Comparison of ENCODE assay signal across 11 cellular contexts in genomic region chr18:10464161-10464648, GRCh38. TPM values are rescaled to one million over a fixed set of nuclear protein-coding genes. Genes with fewer than 3 reads are reported as not detected.
DNase-seq lines count a peak whose midpoint lies in the region; ATAC-seq and TF ChIP-seq lines count a peak whose summit lies in the region.
"Not testable (repeated sequence)": the region's sequence is repeated elsewhere in the genome, so short reads cannot be mapped to it uniquely, and the experiment has no call there.
"Had no signal": no experiment of that assay in that cellular context is flagged by ENCODE, and none has a peak within 500 bp of the region (broad histone marks: within the 10 kb centered on the region; RNA-seq: fewer than 3 reads in every experiment).

No MANE protein-coding gene starts in this region.

- peaks cover 56% of the 10 kb centered on the region for H3K36me3 ChIP-seq in A673 (ENCODE audit: insufficient read depth, low read length, poor library complexity, severe bottlenecking)

- H3K27ac ChIP-seq in A673 (ENCODE audit: low read depth, low read length, poor library complexity, severe bottlenecking) = peak overlapping the region; percentile 100

- ATAC-seq in stimulated activated naive B cell treated with anti-CD40 and anti-IgM and Interleukin-4, amounts not matched to agents 10 μg/mL and 1 μg/mL and 100 μg/mL, for 72 hours (replicated peaks) = not testable (repeated sequence)

- H3K4me3 Mint-ChIP-seq in glutamatergic neuron (ENCODE audit: unreplicated experiment) (peak overlapping the region; percentile 14), type B pancreatic cell (peak overlapping the region; percentile 29)
- not testable (repeated sequence) for H3K4me3 Mint-ChIP-seq in nephron progenitor cell; stimulated activated naive B cell treated with anti-CD40 and anti-IgM and Interleukin-4, amounts not matched to agents 10 μg/mL and 1 μg/mL and 100 μg/mL, for 72 hours

- not testable (repeated sequence) for H3K9me3 Mint-ChIP-seq in glutamatergic neuron (ENCODE audit: unreplicated experiment); nephron progenitor cell; stimulated activated naive B cell treated with anti-CD40 and anti-IgM and Interleukin-4, amounts not matched to agents 10 μg/mL and 1 μg/mL and 100 μg/mL, for 72 hours
- peaks cover 11% of the 10 kb centered on the region for H3K9me3 Mint-ChIP-seq in type B pancreatic cell

- not testable (repeated sequence) for H3K9me3 ChIP-seq in A673 (ENCODE audit: low read depth, low read length, poor library complexity, severe bottlenecking)

- intact Hi-C loops in A673 (cut with micrococcal nuclease; ENCODE audit: unreplicated experiment) = loop anchor here (1.0 kb wide), 1 partner anchor 11 kb away; no protein-coding TSS in a partner anchor

- TF ChIP-seq CTCF in A673 (conservative IDR thresholded peaks at IDR 0.05; ENCODE audit: low read depth, low read length); glutamatergic neuron (IDR thresholded peaks at IDR 0.05; ENCODE audit: partially characterized antibody, unreplicated experiment); nephron progenitor cell (IDR thresholded peaks at IDR 0.05); type B pancreatic cell (conservative IDR thresholded peaks at IDR 0.05): not testable (repeated sequence)

- POLR2A ChIA-PET in A673 (lab: Charles Lee; ENCODE audit: low non-redundant PET) = interaction anchor here (0.5 to 1.4 kb wide), 3 partner anchors 11 to 410 kb away, joined by 3 read pairs; no protein-coding TSS in a partner anchor

- not testable (repeated sequence) for H3K27ac Mint-ChIP-seq in glutamatergic neuron (ENCODE audit: unreplicated experiment); type B pancreatic cell
- H3K27ac Mint-ChIP-seq in nephron progenitor cell = peak overlapping the region; percentile 89
- H3K27ac Mint-ChIP-seq in stimulated activated naive B cell treated with anti-CD40 and anti-IgM and Interleukin-4, amounts not matched to agents 10 μg/mL and 1 μg/mL and 100 μg/mL, for 72 hours = peak overlapping the region; percentile 20

- H3K4me1 Mint-ChIP-seq in glutamatergic neuron (ENCODE audit: low read depth, unreplicated experiment) (peaks cover 52% of the 10 kb centered on the region), nephron progenitor cell (peaks cover 64% of the 10 kb centered on the region), type B pancreatic cell (ENCODE audit: unreplicated experiment) (peaks cover 29% of the 10 kb centered on the region)
- peaks cover 4 to 19% of the 10 kb centered on the region in 2 donors for H3K4me1 Mint-ChIP-seq in stimulated activated naive B cell treated with anti-CD40 and anti-IgM and Interleukin-4, amounts not matched to agents 10 μg/mL and 1 μg/mL and 100 μg/mL, for 72 hours

- not testable (repeated sequence) for H3K36me3 Mint-ChIP-seq in glutamatergic neuron (ENCODE audit: unreplicated experiment); stimulated activated naive B cell treated with anti-CD40 and anti-IgM and Interleukin-4, amounts not matched to agents 10 μg/mL and 1 μg/mL and 100 μg/mL, for 72 hours
- peaks cover 17% of the 10 kb centered on the region for H3K36me3 Mint-ChIP-seq in nephron progenitor cell (ENCODE audit: low read depth)
- peaks cover 44% of the 10 kb centered on the region for H3K36me3 Mint-ChIP-seq in type B pancreatic cell

- BruUV-seq in A673 (replicated peaks; lab: Mats Ljungman, UMichigan) = not testable (repeated sequence)

- CTCF ChIA-PET in A673 (lab: Charles Lee) = not testable (repeated sequence)

- not testable (repeated sequence) for H3K27me3 ChIP-seq in A673 (replicated peaks; ENCODE audit: insufficient read depth, low read depth, low read length, poor library complexity)

- not testable (repeated sequence) for H3K4me3 ChIP-seq in A673 (ENCODE audit: low read depth, low read length, poor library complexity, severe bottlenecking)

- not testable (repeated sequence) for H3K27me3 Mint-ChIP-seq in glutamatergic neuron (ENCODE audit: unreplicated experiment); nephron progenitor cell (ENCODE audit: low read depth, poor library complexity); stimulated activated naive B cell treated with anti-CD40 and anti-IgM and Interleukin-4, amounts not matched to agents 10 μg/mL and 1 μg/mL and 100 μg/mL, for 72 hours; type B pancreatic cell

- not testable (repeated sequence) for DNase-seq in A673 (ENCODE audit: low spot score); glutamatergic neuron; nephron progenitor cell; stimulated activated naive B cell treated with anti-CD40 and anti-IgM and Interleukin-4, amounts not matched to agents 10 μg/mL and 1 μg/mL and 100 μg/mL, for 72 hours; type B pancreatic cell (ENCODE audit: extremely low spot score, unreplicated experiment)
- DNase-seq in COLO829 (ENCODE audit: low spot score) (peak; percentile 41), SW480 (ENCODE audit: low spot score) (peak; percentile 70)

- peaks cover 91% of the 10 kb centered on the region for H3K4me1 ChIP-seq in A673 (ENCODE audit: insufficient read depth, low read length, poor library complexity, severe bottlenecking)

RNA-seq across cellular contexts. Expression of gene APCDD1, which starts 9.8 kb away (rescaled TPM):
- total RNA-seq in A673 (2021) (333 and 355 TPM in 2 replicates), glutamatergic neuron (ENCODE audit: unreplicated experiment) (171 TPM), type B pancreatic cell (ENCODE audit: low replicate concordance) (110 and 139 TPM in 2 replicates)
- total RNA-seq: CD4-positive, CD25-positive, alpha-beta regulatory T cell; CD8-positive, alpha-beta T cell; GM12878; GM23248 had no signal
